Comparison of ENCODE assay signal across 9 cellular contexts in the genomic region with DNA sequence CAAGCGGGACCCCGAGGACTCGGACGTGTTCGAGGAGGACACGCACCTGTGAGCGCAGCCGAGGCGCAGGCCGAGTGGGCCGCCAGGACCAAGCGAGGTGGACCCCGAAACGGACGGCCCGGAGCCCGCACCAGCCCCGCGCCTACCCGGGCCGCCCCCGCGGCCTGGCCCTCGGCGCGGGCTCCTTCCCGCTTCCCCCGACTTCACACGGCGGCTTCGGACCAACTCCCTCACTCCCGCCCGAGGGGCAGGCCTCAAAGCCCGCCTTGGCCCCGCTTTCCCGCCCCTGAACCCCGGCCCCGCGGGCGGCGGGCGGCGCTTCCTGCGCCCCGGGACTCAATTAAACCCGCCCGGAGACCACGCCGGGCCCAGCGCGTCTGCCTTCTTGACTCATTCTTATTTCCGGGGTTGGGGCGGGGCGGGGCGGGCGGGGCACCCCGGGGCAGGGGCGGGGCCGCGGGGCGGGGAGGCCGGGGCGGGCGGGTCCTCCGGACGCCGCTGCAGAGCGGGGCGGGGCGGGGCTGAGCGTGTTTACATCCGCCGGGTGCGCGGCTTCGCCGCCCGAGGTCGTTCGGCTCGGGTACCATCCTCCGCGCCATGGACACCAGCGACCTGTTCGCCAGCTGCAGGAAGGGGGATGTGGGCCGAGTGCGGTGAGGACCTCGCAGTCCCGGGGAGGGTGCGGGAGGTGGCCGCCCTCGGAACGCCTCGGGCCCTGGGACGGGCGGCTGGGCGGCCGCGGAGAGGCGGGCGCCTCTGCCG. TPM values are rescaled to one million over a fixed set of nuclear protein-coding genes. Genes with fewer than 3 reads are reported as not detected.
DNase-seq lines count a peak whose midpoint lies in the region; ATAC-seq, FAIRE-seq and TF ChIP-seq lines count a peak whose summit lies in the region.
"Had no signal": no experiment of that assay in that cellular context is flagged by ENCODE, and none has a peak within 500 bp of the region (broad histone marks: within the 10 kb centered on the region; RNA-seq: fewer than 3 reads in every experiment).

A gene (plus strand): TSS at position 524 of the 762 bp plus-strand sequence. CDS start 74 bp downstream, at position 598.

- H3F3A ChIP-seq in OCI-LY1 (ENCODE audit: insufficient read depth, low read length) = no peaks in the 10 kb centered on the region

- peaks cover 17% of the 10 kb centered on the region for H3K4me1 ChIP-seq in OCI-LY1 (ENCODE audit: insufficient read depth, low read length, severe bottlenecking)
- H3K4me1 ChIP-seq in mucosa of stomach (ENCODE audit: control insufficient read depth, insufficient read depth, low read length) = peaks cover 18% of the 10 kb centered on the region

- peak within 1 kb of the TSS; percentile 79 for H3K27ac ChIP-seq in CD4-positive, alpha-beta T cell (ENCODE audit: low read depth, low read length)
- no peak within 1 kb of the TSS for H3K27ac ChIP-seq in OCI-LY1 (ENCODE audit: low read depth, low read length, poor library complexity, severe bottlenecking)

- H3K4me3 Mint-ChIP-seq in CD4-positive, alpha-beta T cell = peak within 1 kb of the TSS; percentile 97

- H3K36me3 ChIP-seq in OCI-LY1 (ENCODE audit: insufficient read depth, low read length) = no peaks in the 10 kb centered on the region
- peaks cover 4% of the 10 kb centered on the region for H3K36me3 ChIP-seq in mucosa of stomach (ENCODE audit: control insufficient read depth, insufficient read depth, low read length)

- peak; percentile 83 for ATAC-seq in CD4-positive, alpha-beta T cell (ENCODE audit: poor library complexity)
- ATAC-seq in GM19463 (IDR thresholded peaks at IDR 0.05; ENCODE audit: unreplicated experiment) = peak; percentile 79

- H3K9me2 ChIP-seq in OCI-LY1 (ENCODE audit: low read depth, low read length) = no peaks in the 10 kb centered on the region

- intact Hi-C loops in CD4-positive, alpha-beta T cell (cut with DNase I, micrococcal nuclease) = loop anchor here (2.0 to 10.0 kb wide), 16 partner anchors 44 to 1755 kb away; a partner anchor contains a TSS

- peaks cover 40% of the 10 kb centered on the region for H3K4me1 Mint-ChIP-seq in CD4-positive, alpha-beta T cell (ENCODE audit: low read depth)

- POLR2A ChIA-PET in CD4-positive, alpha-beta T cell (lab: Charles Lee) = interaction anchor here (0.7 to 3.2 kb wide), 13 partner anchors 9 to 1644 kb away, joined by 3 to 23 read pairs (median 4); a partner anchor contains a TSS

- H3K4me3 ChIP-seq in OCI-LY1 (ENCODE audit: low read depth, low read length, poor library complexity, severe bottlenecking) (peak within 1 kb of the TSS; percentile 97), epithelial cell of proximal tubule (ENCODE audit: low read depth, low read length) (peak within 1 kb of the TSS; percentile 78), mucosa of stomach (ENCODE audit: low read length) (peak within 1 kb of the TSS; percentile 80)

- H3K9me3 ChIP-seq in CD4-positive, alpha-beta T cell (ENCODE audit: control insufficient read depth, low read length) = no peaks in the 10 kb centered on the region
- no peaks in the 10 kb centered on the region for H3K9me3 ChIP-seq in OCI-LY1 (ENCODE audit: low read length)
- H3K9me3 ChIP-seq in mucosa of stomach (ENCODE audit: control insufficient read depth, low read length) = no peaks in the 10 kb centered on the region

- H3K79me2 ChIP-seq in OCI-LY1 (ENCODE audit: insufficient read depth, low read length) = no peaks in the 10 kb centered on the region

- H3K27ac Mint-ChIP-seq in CD4-positive, alpha-beta T cell = peak within 1 kb of the TSS; percentile 98

- no peaks in the 10 kb centered on the region for H4K20me1 ChIP-seq in OCI-LY1 (ENCODE audit: insufficient read depth, low read length)

- TF ChIP-seq CTCF in CD4-positive, alpha-beta T cell (IDR thresholded peaks at IDR 0.05) = no peak
- TF ChIP-seq CTCF in OCI-LY1 (IDR thresholded peaks at IDR 0.05; ENCODE audit: low read length) = no peak
- TF ChIP-seq CTCF in epithelial cell of proximal tubule (conservative IDR thresholded peaks at IDR 0.05; ENCODE audit: low read depth, low read length) = no peak

- H2AFZ ChIP-seq in OCI-LY1 (ENCODE audit: low read length) = peak within 1 kb of the TSS; percentile 69; the same call in 1 of the 2 replicates

- DNase-seq in CD4-positive, alpha-beta T cell = peak; percentile 75 to 87 (median 86)
- DNase-seq in HTR-8/SVneo (ENCODE audit: insufficient read length, low spot score) = peak; percentile 85
- DNase-seq in activated T-cell treated with anti-CD3 and anti-CD28 coated beads for 24 hours (ENCODE audit: low read depth) = peak; percentile 81
- DNase-seq in epithelial cell of proximal tubule (ENCODE audit: low read depth) = no peak
- DNase-seq in stimulated activated CD8-positive, alpha-beta memory T cell treated with anti-CD3 and anti-CD28 coated beads, Interleukin-7, amount 100 ng/mL, for 1 hour (ENCODE audit: low read depth in 2 of 2) = peak; percentile 68 to 73

- H3K9me3 Mint-ChIP-seq in CD4-positive, alpha-beta T cell = no peaks in the 10 kb centered on the region

- H3K27me3 Mint-ChIP-seq in CD4-positive, alpha-beta T cell = no peaks in the 10 kb centered on the region

- CTCF ChIA-PET in CD4-positive, alpha-beta T cell (lab: Charles Lee) = interaction anchor here (0.9 kb wide), 1 partner anchor 20 kb away, joined by 3 read pairs; no protein-coding TSS in a partner anchor

- H3K4me2 ChIP-seq in OCI-LY1 (ENCODE audit: low read length) = peak within 1 kb of the TSS; percentile 96

- peak within 1 kb of the TSS; percentile 82 for H3K9ac ChIP-seq in OCI-LY1 (ENCODE audit: low read length)
- H3K9ac ChIP-seq in mucosa of stomach (ENCODE audit: low read length) = peak within 1 kb of the TSS; percentile 94

- FAIRE-seq in HTR-8/SVneo (lab: Jason Lieb, UNC) = peak; percentile 42
- FAIRE-seq: endometrium had no signal

- H3K36me3 Mint-ChIP-seq in CD4-positive, alpha-beta T cell (ENCODE audit: low read depth) = peaks cover 25% of the 10 kb centered on the region

- no peaks in the 10 kb centered on the region for H3K27me3 ChIP-seq in CD4-positive, alpha-beta T cell (ENCODE audit: control insufficient read depth, insufficient read depth, low read length)
- H3K27me3 ChIP-seq in OCI-LY1 (ENCODE audit: insufficient read depth, low read length) (no peaks in the 10 kb centered on the region; the same call in 1 of the 2 replicates), mucosa of stomach (ENCODE audit: control insufficient read depth, insufficient read depth, low read length) (no peaks in the 10 kb centered on the region)

RNA-seq across cellular contexts. Expression of the gene that starts here (rescaled TPM):
- 100 to 1,000 TPM; 116 to 118 TPM for total RNA-seq in CD4-positive, alpha-beta T cell
- 8.0 and 14.9 TPM in 2 replicates for total RNA-seq in epithelial cell of proximal tubule
